ENCODE assay signal across 9 cellular contexts in genomic region chr17:2171725-2172446, GRCh38.
DNase-seq lines count a peak whose midpoint lies in the region; ATAC-seq and TF ChIP-seq lines count a peak whose summit lies in the region.
"Had no signal": no experiment of that assay in that cellular context is flagged by ENCODE, and none has a peak within 500 bp of the region (broad histone marks: within the 10 kb centered on the region; RNA-seq: fewer than 3 reads in every experiment).

No MANE protein-coding gene starts in this region.

- no peaks in the 10 kb centered on the region for H3K9me3 ChIP-seq in gastroesophageal sphincter

- peak overlapping the region; percentile 85 to 97 (median 88) for H3K27ac ChIP-seq in gastroesophageal sphincter

- H3K4me1 ChIP-seq in gastroesophageal sphincter = peaks cover 36 to 61% (median 48%) of the 10 kb centered on the region in 3 donors

- H3K36me3 ChIP-seq in gastroesophageal sphincter = peaks cover 0 to 26% of the 10 kb centered on the region in 2 donors

- DNase-seq in Daoy (ENCODE audit: low read depth) (peak; percentile 93), SHP77 treated with DMSO at 0.1 percent for 48 hours (lab: John Stamatoyannopoulos, UW) (peak; percentile 26), pons (ENCODE audit: low spot score) (peak; percentile 73)
- no peak for DNase-seq in stimulated activated CD4-positive, alpha-beta T cell treated with anti-CD3 and anti-CD28 coated beads, Interleukin-2, amount 100 ng/mL, for 48 hours
- no peak for DNase-seq in stimulated activated naive CD4-positive, alpha-beta T cell (lab: John Stamatoyannopoulos, UW)
- DNase-seq: activated B cell treated with CpG ODN at 0.5 μM for 24 hours had no signal

- peak overlapping the region; percentile 6 to 31 for H3K4me3 ChIP-seq in gastroesophageal sphincter

- no peak for TF ChIP-seq CTCF in gastroesophageal sphincter (IDR thresholded peaks at IDR 0.05)

- no peak for TF ChIP-seq POLR2A in gastroesophageal sphincter (IDR thresholded peaks at IDR 0.05)

- ATAC-seq in gastroesophageal sphincter = peak; percentile 87
- ATAC-seq in GM19455 (IDR thresholded peaks at IDR 0.05; ENCODE audit: unreplicated experiment) = no peak
- no peak for ATAC-seq in HG02970 (IDR thresholded peaks at IDR 0.05; ENCODE audit: low FRiP score, unreplicated experiment)

- H3K27me3 ChIP-seq in gastroesophageal sphincter = no peaks in the 10 kb centered on the region

- TF ChIP-seq EP300 in gastroesophageal sphincter (IDR thresholded peaks at IDR 0.05) = no peak

- 0 to 14% methylated on average over 5 to 9 of the region's 11 CpGs for WGBS in gastroesophageal sphincter (ENCODE audit: low coverage in 1 of 2), 2 donors

Comparison
In these comparisons a context has a peak if more than half of its experiments do, and no peak if none do; other contexts are left out.
1. DNase-seq: peak in Daoy (single experiment), SHP77 treated with DMSO at 0.1 percent for 48 hours (single experiment) and pons (single experiment); none in stimulated activated CD4-positive, alpha-beta T cell treated with anti-CD3 and anti-CD28 coated beads, Interleukin-2, amount 100 ng/mL, for 48 hours (0 of 2) and stimulated activated naive CD4-positive, alpha-beta T cell (0 of 6).